12 cellular contexts compared by ENCODE assay signal in genomic region chr6:144753023-144753705, GRCh38.
DNase-seq lines count a peak whose midpoint lies in the region; ATAC-seq and TF ChIP-seq lines count a peak whose summit lies in the region.
"Had no signal": no experiment of that assay in that cellular context is flagged by ENCODE, and none has a peak within 500 bp of the region (broad histone marks: within the 10 kb centered on the region; RNA-seq: fewer than 3 reads in every experiment).

No MANE protein-coding gene starts in this region.

- H3K9me3 ChIP-seq in spleen, result no peaks in the 10 kb centered on the region
- H3K9me3 ChIP-seq in tibial nerve, result no peaks in the 10 kb centered on the region
- H3K9me3 ChIP-seq: tibial artery had no signal

- no peaks in the 10 kb centered on the region for H3K27me3 ChIP-seq in spleen (replicated peaks in 1 of 7)
- H3K27me3 ChIP-seq in tibial nerve, result no peaks in the 10 kb centered on the region
- H3K27me3 ChIP-seq: tibial artery had no signal

- peaks cover 3 to 96% (median 44%) of the 10 kb centered on the region in 6 donors for H3K36me3 ChIP-seq in spleen
- H3K36me3 ChIP-seq in tibial nerve, result peaks cover 0 to 45% (median 0%) of the 10 kb centered on the region in 3 donors

- H3K4me3 ChIP-seq in spleen (no peak overlapping the region), tibial nerve (no peak overlapping the region)
- H3K4me3 ChIP-seq: tibial artery had no signal

- DNase-seq in germinal center (ENCODE audit: low spot score) (peak; percentile 28), spleen (no peak), hepatic stellate cell (ENCODE audit: low spot score) (no peak), DMS79 treated with DMSO at 0.1 percent for 48 hours (lab: John Stamatoyannopoulos, UW) (no peak), tibial nerve (ENCODE audit: low spot score in 2 of 2) (no peak)
- DNase-seq: activated CD4-positive, alpha-beta T cell treated with anti-CD3 and anti-CD28 coated beads, Interleukin-2, amount 10 ng/mL, durations not matched to agents 7 days and 5 days; DND-41; NCI-H2081; tibial artery had no signal

- TF ChIP-seq POLR2A in spleen (IDR thresholded peaks at IDR 0.05) (no peak), tibial nerve (IDR thresholded peaks at IDR 0.05) (no peak)

- TF ChIP-seq CTCF in spleen (IDR thresholded peaks at IDR 0.05 in 8 of 11, conservative IDR thresholded peaks at IDR 0.05 in 3 of 11) (no peak), tibial nerve (IDR thresholded peaks at IDR 0.05) (no peak)

- H3K27ac ChIP-seq in spleen (no peak overlapping the region), tibial nerve (no peak overlapping the region)
- H3K27ac ChIP-seq: tibial artery had no signal

- intact Hi-C loops in spleen (cut with DNase I; ENCODE audit: low total_unique reads), result no loop called here

- H3K4me1 ChIP-seq in spleen, result peaks cover 0 to 23% (median 0%) of the 10 kb centered on the region in 6 donors
- peaks cover 0 to 11% (median 0%) of the 10 kb centered on the region in 4 donors for H3K4me1 ChIP-seq in tibial nerve

- ATAC-seq in GM18870 (IDR thresholded peaks at IDR 0.05; ENCODE audit: unreplicated experiment) (peak; percentile 95), GM21529 (IDR thresholded peaks at IDR 0.05; ENCODE audit: unreplicated experiment) (peak; percentile 98), HG03108 (IDR thresholded peaks at IDR 0.05; ENCODE audit: unreplicated experiment) (peak; percentile 93)

- WGBS in spleen, 5 donors, result 78 to 91% (median 87%) methylated on average over 2 of the region's 2 CpGs
- WGBS in tibial nerve, 2 donors, result 89 to 98% methylated on average over 2 of the region's 2 CpGs

- no peak for TF ChIP-seq EP300 in tibial nerve (IDR thresholded peaks at IDR 0.05)
